In genomic region chr13:70090036-70090723, GRCh38 we compare ENCODE assay signal across 23 cellular contexts. TPM values are rescaled to one million over a fixed set of nuclear protein-coding genes. Genes with fewer than 3 reads are reported as not detected.
DNase-seq lines count a peak whose midpoint lies in the region; ATAC-seq and TF ChIP-seq lines count a peak whose summit lies in the region.
"Had no signal": no experiment of that assay in that cellular context is flagged by ENCODE, and none has a peak within 500 bp of the region (broad histone marks: within the 10 kb centered on the region; RNA-seq: fewer than 3 reads in every experiment).

No MANE protein-coding gene starts in this region.

- TF ChIP-seq CTCF in kidney epithelial cell (IDR thresholded peaks at IDR 0.05; ENCODE audit: insufficient read depth, low read length, poor library complexity, severe bottlenecking), result no peak
- TF ChIP-seq CTCF in lower leg skin (IDR thresholded peaks at IDR 0.05), result no peak

- H3K27me3 ChIP-seq in kidney epithelial cell (ENCODE audit: control insufficient read depth, insufficient read depth, low read length), result no peaks in the 10 kb centered on the region
- H3K27me3 ChIP-seq: BE2C, tibial nerve had no signal

- H3K4me3 ChIP-seq in kidney epithelial cell (ENCODE audit: low read depth, low read length) (no peak overlapping the region), lower leg skin (ENCODE audit: low read depth, poor library complexity, severe bottlenecking) (no peak overlapping the region)
- H3K4me3 ChIP-seq: K562, lower lobe of right lung, tibial nerve had no signal

- intact Hi-C loops in lower leg skin (cut with DNase I; ENCODE audit: low total_unique reads), result no loop called here
- intact Hi-C loops in activated T-helper 1 cell treated with anti-CD3 and anti-CD28 coated beads, Interleukin-12 subunit alpha, Interleukin-12 subunit beta, Interleukin-2, Interleukin-4 antibody, amounts not matched to agents 30 ng/mL and 10 ng/mL and 1 ng/mL, durations not matched to agents 14 hours and 24 hours and 36 hours (cut with micrococcal nuclease), result no loop called here

- H3K36me3 ChIP-seq in kidney epithelial cell (ENCODE audit: control insufficient read depth, insufficient read depth, low read length), result no peaks in the 10 kb centered on the region
- H3K36me3 ChIP-seq: BE2C, lower lobe of right lung, tibial nerve had no signal

- no peak for TF ChIP-seq POLR2A in lower leg skin (IDR thresholded peaks at IDR 0.05)

- H3K27ac Mint-ChIP-seq in activated T-helper 1 cell treated with anti-CD3 and anti-CD28 coated beads, Interleukin-12 subunit alpha, Interleukin-12 subunit beta, Interleukin-2, Interleukin-4 antibody, amounts not matched to agents 30 ng/mL and 10 ng/mL and 1 ng/mL, durations not matched to agents 14 hours and 24 hours and 36 hours, result no peak overlapping the region
- H3K27ac Mint-ChIP-seq: activated naive CD4-positive, alpha-beta T cell treated with anti-CD3 and anti-CD28 coated beads, Interleukin-2, amount 10 ng/mL, durations not matched to agents 7 days and 5 days; brain; naive thymus-derived CD8-positive, alpha-beta T cell; T-cell; WTC11 had no signal

- H3K27me3 Mint-ChIP-seq in activated T-helper 1 cell treated with anti-CD3 and anti-CD28 coated beads, Interleukin-12 subunit alpha, Interleukin-12 subunit beta, Interleukin-2, Interleukin-4 antibody, amounts not matched to agents 30 ng/mL and 10 ng/mL and 1 ng/mL, durations not matched to agents 14 hours and 24 hours and 36 hours (ENCODE audit: insufficient read depth), result no peaks in the 10 kb centered on the region
- H3K27me3 Mint-ChIP-seq: activated naive CD4-positive, alpha-beta T cell treated with anti-CD3 and anti-CD28 coated beads, Interleukin-2, amount 10 ng/mL, durations not matched to agents 7 days and 5 days; naive thymus-derived CD8-positive, alpha-beta T cell; T-cell had no signal

- H3K36me3 Mint-ChIP-seq in activated T-helper 1 cell treated with anti-CD3 and anti-CD28 coated beads, Interleukin-12 subunit alpha, Interleukin-12 subunit beta, Interleukin-2, Interleukin-4 antibody, amounts not matched to agents 30 ng/mL and 10 ng/mL and 1 ng/mL, durations not matched to agents 14 hours and 24 hours and 36 hours (ENCODE audit: low read depth), result no peaks in the 10 kb centered on the region
- H3K36me3 Mint-ChIP-seq: activated naive CD4-positive, alpha-beta T cell treated with anti-CD3 and anti-CD28 coated beads, Interleukin-2, amount 10 ng/mL, durations not matched to agents 7 days and 5 days; brain; T-cell; WTC11 had no signal

- H3K4me3 Mint-ChIP-seq in activated T-helper 1 cell treated with anti-CD3 and anti-CD28 coated beads, Interleukin-12 subunit alpha, Interleukin-12 subunit beta, Interleukin-2, Interleukin-4 antibody, amounts not matched to agents 30 ng/mL and 10 ng/mL and 1 ng/mL, durations not matched to agents 14 hours and 24 hours and 36 hours, result no peak overlapping the region
- H3K4me3 Mint-ChIP-seq: activated naive CD4-positive, alpha-beta T cell treated with anti-CD3 and anti-CD28 coated beads, Interleukin-2, amount 10 ng/mL, durations not matched to agents 7 days and 5 days; brain; naive thymus-derived CD8-positive, alpha-beta T cell; T-cell; WTC11 had no signal

- peaks cover 3% of the 10 kb centered on the region for H3K9me3 Mint-ChIP-seq in activated T-helper 1 cell treated with anti-CD3 and anti-CD28 coated beads, Interleukin-12 subunit alpha, Interleukin-12 subunit beta, Interleukin-2, Interleukin-4 antibody, amounts not matched to agents 30 ng/mL and 10 ng/mL and 1 ng/mL, durations not matched to agents 14 hours and 24 hours and 36 hours
- H3K9me3 Mint-ChIP-seq: brain, WTC11 had no signal

- peak; percentile 18 for DNase-seq in kidney epithelial cell (ENCODE audit: low read depth)
- DNase-seq in NCI-H2227 (lab: John Stamatoyannopoulos, UW; ENCODE audit: unreplicated experiment), result no peak
- no peak for DNase-seq in stimulated activated CD4-positive, alpha-beta T cell treated with anti-CD3 and anti-CD28 coated beads, Interleukin-2, amount 100 ng/mL, for 24 hours
- no peak for DNase-seq in lower leg skin (ENCODE audit: low spot score in 2 of 2)
- DNase-seq in activated T-helper 1 cell treated with anti-CD3 and anti-CD28 coated beads, Interleukin-12 subunit alpha, Interleukin-12 subunit beta, Interleukin-2, Interleukin-4 antibody, amounts not matched to agents 30 ng/mL and 10 ng/mL and 1 ng/mL, durations not matched to agents 14 hours and 24 hours and 36 hours (ENCODE audit: low spot score), result no peak
- DNase-seq: activated naive CD4-positive, alpha-beta T cell treated with anti-CD3 and anti-CD28 coated beads, Interleukin-2, amount 10 ng/mL, durations not matched to agents 7 days and 5 days; BE2C; DMS153; lower lobe of right lung; naive thymus-derived CD8-positive, alpha-beta T cell; NCI-H1436; NCI-H510A treated with DMSO at 0.1 percent for 48 hours; RPMI8226; stimulated activated CD8-positive, alpha-beta memory T cell treated with anti-CD3 and anti-CD28 coated beads, Interleukin-4, amount 100 ng/mL, for 48 hours; T-cell had no signal

- WGBS in lower leg skin, 2 donors, result 71 to 81% methylated on average over 2 of the region's 2 CpGs

- H3K4me1 Mint-ChIP-seq in activated T-helper 1 cell treated with anti-CD3 and anti-CD28 coated beads, Interleukin-12 subunit alpha, Interleukin-12 subunit beta, Interleukin-2, Interleukin-4 antibody, amounts not matched to agents 30 ng/mL and 10 ng/mL and 1 ng/mL, durations not matched to agents 14 hours and 24 hours and 36 hours (ENCODE audit: low read depth), result no peaks in the 10 kb centered on the region
- H3K4me1 Mint-ChIP-seq: activated naive CD4-positive, alpha-beta T cell treated with anti-CD3 and anti-CD28 coated beads, Interleukin-2, amount 10 ng/mL, durations not matched to agents 7 days and 5 days; naive thymus-derived CD8-positive, alpha-beta T cell; T-cell had no signal

- ATAC-seq in GM18907 (IDR thresholded peaks at IDR 0.05; ENCODE audit: unreplicated experiment) (peak; percentile 85), HG02678 (IDR thresholded peaks at IDR 0.05; ENCODE audit: unreplicated experiment) (peak; percentile 82), HG03378 (IDR thresholded peaks at IDR 0.05; ENCODE audit: unreplicated experiment) (peak; percentile 91)
- ATAC-seq: K562; lower lobe of right lung; naive thymus-derived CD8-positive, alpha-beta T cell; T-cell; WTC11 had no signal

RNA-seq across cellular contexts. Expression of gene ATXN8OS, which starts 17.4 kb away (rescaled TPM):
- total RNA-seq in kidney epithelial cell, result not detected in 2 replicates
- not detected for total RNA-seq in lower leg skin
- not detected in 2 replicates for total RNA-seq in activated T-helper 1 cell treated with anti-CD3 and anti-CD28 coated beads, Interleukin-12 subunit alpha, Interleukin-12 subunit beta, Interleukin-2, Interleukin-4 antibody, amounts not matched to agents 30 ng/mL and 10 ng/mL and 1 ng/mL, durations not matched to agents 14 hours and 24 hours and 36 hours
- total RNA-seq: dermis microvascular lymphatic vessel endothelial cell; K562; lower lobe of right lung; naive thymus-derived CD8-positive, alpha-beta T cell; T-cell; tibial nerve; WTC11 had no signal

RNA-seq across cellular contexts. Expression of gene KLHL1, which starts 18.1 kb away (rescaled TPM):
- total RNA-seq in kidney epithelial cell, result not detected in 2 replicates
- total RNA-seq in lower leg skin, result not detected
- total RNA-seq in activated T-helper 1 cell treated with anti-CD3 and anti-CD28 coated beads, Interleukin-12 subunit alpha, Interleukin-12 subunit beta, Interleukin-2, Interleukin-4 antibody, amounts not matched to agents 30 ng/mL and 10 ng/mL and 1 ng/mL, durations not matched to agents 14 hours and 24 hours and 36 hours, result not detected in 2 replicates
- total RNA-seq: dermis microvascular lymphatic vessel endothelial cell; K562; lower lobe of right lung; naive thymus-derived CD8-positive, alpha-beta T cell; T-cell; tibial nerve; WTC11 had no signal
